1 cellular context compared by ENCODE assay signal in genomic region chr9:128208386-128208785, GRCh38.
TF ChIP-seq lines count a peak whose summit lies in the region.

No MANE protein-coding gene starts in this region.

TF ChIP-seq in K562, 482 proteins besides CTCF, POLR2A, EP300 and RAD21:
- TF ChIP-seq HDGF (IDR thresholded peaks at IDR 0.05), result no peak
- TF ChIP-seq, protein P1, sequence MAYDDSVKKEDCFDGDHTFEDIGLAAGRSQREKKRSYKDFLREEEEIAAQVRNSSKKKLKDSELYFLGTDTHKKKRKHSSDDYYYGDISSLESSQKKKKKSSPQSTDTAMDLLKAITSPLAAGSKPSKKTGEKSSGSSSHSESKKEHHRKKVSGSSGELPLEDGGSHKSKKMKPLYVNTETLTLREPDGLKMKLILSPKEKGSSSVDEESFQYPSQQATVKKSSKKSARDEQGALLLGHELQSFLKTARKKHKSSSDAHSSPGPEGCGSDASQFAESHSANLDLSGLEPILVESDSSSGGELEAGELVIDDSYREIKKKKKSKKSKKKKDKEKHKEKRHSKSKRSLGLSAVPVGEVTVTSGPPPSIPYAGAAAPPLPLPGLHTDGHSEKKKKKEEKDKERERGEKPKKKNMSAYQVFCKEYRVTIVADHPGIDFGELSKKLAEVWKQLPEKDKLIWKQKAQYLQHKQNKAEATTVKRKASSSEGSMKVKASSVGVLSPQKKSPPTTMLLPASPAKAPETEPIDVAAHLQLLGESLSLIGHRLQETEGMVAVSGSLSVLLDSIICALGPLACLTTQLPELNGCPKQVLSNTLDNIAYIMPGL (CRISPR knock-in tag; IDR thresholded peaks at IDR 0.05), result 0 out of 2 replicates have a peak, but pooled peaks have one; percentile 61
- TF ChIP-seq TCF15 (CRISPR knock-in tag; IDR thresholded peaks at IDR 0.05), result no peak
- peak; percentile 84; the same call in 1 of the 2 replicates for TF ChIP-seq SMARCA5 (IDR thresholded peaks at IDR 0.05)
- TF ChIP-seq NCOA4 (IDR thresholded peaks at IDR 0.05; ENCODE audit: partially characterized antibody), result no peak
- TF ChIP-seq ZZZ3 (IDR thresholded peaks at IDR 0.05), result no peak
- peak; percentile 79; the same call in 1 of the 2 replicates for TF ChIP-seq PTBP1 (IDR thresholded peaks at IDR 0.05; ENCODE audit: low read depth, low read length)
- peak; percentile 92 for TF ChIP-seq BCOR (IDR thresholded peaks at IDR 0.05)
- TF ChIP-seq ZNF134 (CRISPR knock-in tag; conservative IDR thresholded peaks at IDR 0.05), result no peak
- no peak for TF ChIP-seq NCOA6 (IDR thresholded peaks at IDR 0.05)
- TF ChIP-seq FOSL1 (tag; conservative IDR thresholded peaks at IDR 0.05), result no peak
- TF ChIP-seq ADNP (tag; IDR thresholded peaks at IDR 0.05), result no peak
- no peak for TF ChIP-seq ARID3A (IDR thresholded peaks at IDR 0.05; ENCODE audit: borderline replicate concordance, low read depth, low read length)
- no peak for TF ChIP-seq SAFB (IDR thresholded peaks at IDR 0.05; ENCODE audit: borderline replicate concordance, low read depth, low read length)
- no peak for TF ChIP-seq TCF3 (CRISPR knock-in tag; IDR thresholded peaks at IDR 0.05)
- 0 out of 2 replicates have a peak, but pooled peaks have one; percentile 85 for TF ChIP-seq STAT6 (CRISPR knock-in tag; IDR thresholded peaks at IDR 0.05)
- no peak for TF ChIP-seq BRCA1 (IDR thresholded peaks at IDR 0.05)
- TF ChIP-seq BRCA1 (CRISPR knock-in tag; IDR thresholded peaks at IDR 0.05), result no peak
- TF ChIP-seq HDAC2 (IDR thresholded peaks at IDR 0.05), result peak; percentile 37; the same call in 1 of the 2 replicates
- TF ChIP-seq SNRNP70 (optimal IDR thresholded peaks at IDR 0.05; ENCODE audit: low read depth, low read length), result no peak
- TF ChIP-seq ZNF239 (CRISPR knock-in tag; IDR thresholded peaks at IDR 0.05), result no peak
- no peak for TF ChIP-seq KAT8 (IDR thresholded peaks at IDR 0.05; ENCODE audit: low read depth)
- no peak for TF ChIP-seq BHLHE40 (IDR thresholded peaks at IDR 0.05; ENCODE audit: low read length)
- TF ChIP-seq ATF3 (IDR thresholded peaks at IDR 0.05), result no peak
- TF ChIP-seq ATF3 (CRISPR knock-in tag; conservative IDR thresholded peaks at IDR 0.05), result 0 out of 2 replicates have a peak, but pooled peaks have one; percentile 32
- TF ChIP-seq POLR2AphosphoS2 (IDR thresholded peaks at IDR 0.05; ENCODE audit: low read length), result no peak
- no peak for TF ChIP-seq FUS (optimal IDR thresholded peaks at IDR 0.05; ENCODE audit: low read depth, low read length)
- TF ChIP-seq ZSCAN32 (CRISPR knock-in tag; IDR thresholded peaks at IDR 0.05), result no peak
- TF ChIP-seq DACH1 (IDR thresholded peaks at IDR 0.05; ENCODE audit: partially characterized antibody), result no peak
- peak in 1 of 2 experiments; percentile 60; a peak in 2 of 4 replicates for TF ChIP-seq RCOR1 (IDR thresholded peaks at IDR 0.05; ENCODE audit: borderline replicate concordance in 1 of 2, low read depth in 2 of 2, low read length in 2 of 2)
- no peak for TF ChIP-seq ZNF3 (CRISPR knock-in tag; IDR thresholded peaks at IDR 0.05)
- TF ChIP-seq STAT5B (CRISPR knock-in tag; IDR thresholded peaks at IDR 0.05), result no peak
- no peak for TF ChIP-seq NUFIP1 (IDR thresholded peaks at IDR 0.05; ENCODE audit: partially characterized antibody)
- no peak for TF ChIP-seq ETV1 (tag; conservative IDR thresholded peaks at IDR 0.05; ENCODE audit: low read depth)
- TF ChIP-seq TAL1 (IDR thresholded peaks at IDR 0.05), result no peak
- TF ChIP-seq KAT7 (CRISPR knock-in tag; IDR thresholded peaks at IDR 0.05; ENCODE audit: borderline replicate concordance), result no peak
- TF ChIP-seq DMBX1 (CRISPR knock-in tag; IDR thresholded peaks at IDR 0.05; ENCODE audit: borderline replicate concordance), result no peak
- TF ChIP-seq CCAR2 (IDR thresholded peaks at IDR 0.05; ENCODE audit: low read depth, low read length), result no peak
